ENCODE assay signal across 20 cellular contexts in the genomic region with DNA sequence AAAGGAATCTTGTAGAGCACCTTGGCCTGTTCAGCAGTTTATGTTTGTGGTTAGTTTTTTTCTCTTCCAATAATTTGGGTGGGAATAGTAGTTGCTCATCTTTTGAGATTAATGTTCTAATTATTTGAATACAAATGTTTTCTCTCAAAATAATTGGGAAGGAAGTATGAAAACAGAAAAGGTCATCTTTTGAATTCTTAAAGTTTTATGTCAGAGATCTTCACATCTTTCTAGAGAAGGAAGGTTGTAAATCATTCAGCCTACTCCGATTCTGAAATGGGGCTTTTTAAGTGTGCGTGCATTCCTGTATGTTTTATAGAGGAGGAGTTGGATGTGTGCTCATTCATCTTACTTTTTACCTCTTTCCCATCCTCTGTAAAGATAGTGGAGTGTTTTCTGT. TPM values are rescaled to one million over a fixed set of nuclear protein-coding genes. Genes with fewer than 3 reads are reported as not detected.
DNase-seq lines count a peak whose midpoint lies in the region; ATAC-seq, FAIRE-seq and TF ChIP-seq lines count a peak whose summit lies in the region.
"Had no signal": no experiment of that assay in that cellular context is flagged by ENCODE, and none has a peak within 500 bp of the region (broad histone marks: within the 10 kb centered on the region; RNA-seq: fewer than 3 reads in every experiment).

No MANE protein-coding gene starts in this region.

- no peak for TF ChIP-seq EP300 in K562 (IDR thresholded peaks at IDR 0.05; ENCODE audit: low read length)

- TF ChIP-seq POLR2A in K562 (conservative IDR thresholded peaks at IDR 0.05), result no peak

- TF ChIP-seq CTCF in K562 (IDR thresholded peaks at IDR 0.05 in 2 of 3, conservative IDR thresholded peaks at IDR 0.05 in 1 of 3; ENCODE audit: insufficient read depth in 2 of 3, low read depth in 1 of 3, low read length in 3 of 3), result no peak

- in situ Hi-C loops in K562 (cut with MboI), result no loop called here
- in situ Hi-C loops in HAP-1 (cut with MboI; ENCODE audit: low sequenced_read_pairs), result no loop called here

- H3K4me1 ChIP-seq in K562 (replicated peaks in 1 of 2; ENCODE audit: control insufficient read depth in 2 of 2, insufficient read depth in 2 of 2, low read length in 2 of 2), result peaks cover 7 to 8% of the 10 kb centered on the region in 2 experiments; a peak in 3 of 5 replicates
- no peaks in the 10 kb centered on the region for H3K4me1 ChIP-seq in HAP-1

- POLR2A ChIA-PET in HEK293T (lab: Yijun Ruan, JAX) (no interaction called here), K562 (lab: Yijun Ruan, JAX) (interaction anchor here (1.3 kb wide), 1 partner anchor 8 kb away, joined by 6 read pairs; no protein-coding TSS in a partner anchor)

- no peaks in the 10 kb centered on the region; the same call in 1 of the 2 replicates for H3K9me3 ChIP-seq in K562 (replicated peaks; ENCODE audit: control insufficient read depth, insufficient read depth, low read depth, low read length)
- H3K9me3 ChIP-seq in HAP-1, result no peaks in the 10 kb centered on the region
- H3K9me3 ChIP-seq: MG63, SJCRH30 had no signal

- H2AFZ ChIP-seq in K562 (ENCODE audit: low read depth, low read length), result no peak overlapping the region

- no peak overlapping the region for H3K27ac ChIP-seq in K562 (ENCODE audit: extremely low read depth, low read depth, low read length)
- H3K27ac ChIP-seq: 22Rv1, C4-2B, SJCRH30 had no signal

- H3K36me3 ChIP-seq in K562 (ENCODE audit: control insufficient read depth, insufficient read depth, low read length) (no peaks in the 10 kb centered on the region), HAP-1 (replicated peaks) (peaks cover 4% of the 10 kb centered on the region)
- H3K36me3 ChIP-seq: MG63, SJCRH30 had no signal

- no TSS peak for BruUV-seq in K562 (replicated peaks; lab: Mats Ljungman, UMichigan)

- peaks cover 30% of the 10 kb centered on the region for H3K4me1 Mint-ChIP-seq in activated CD4-positive, alpha-beta T cell treated with anti-CD3 and anti-CD28 coated beads, Interleukin-2, amount 10 ng/mL, durations not matched to agents 24 days and 14 days
- peaks cover 8% of the 10 kb centered on the region for H3K4me1 Mint-ChIP-seq in stimulated activated memory B cell treated with anti-CD40 and anti-IgM and Interleukin-4, amounts not matched to agents 10 μg/mL and 1 μg/mL and 100 μg/mL, for 72 hours
- H3K4me1 Mint-ChIP-seq: H9 had no signal

- peaks cover 8% of the 10 kb centered on the region for H3K9me3 Mint-ChIP-seq in activated CD4-positive, alpha-beta T cell treated with anti-CD3 and anti-CD28 coated beads, Interleukin-2, amount 10 ng/mL, durations not matched to agents 24 days and 14 days
- peaks cover 7% of the 10 kb centered on the region for H3K9me3 Mint-ChIP-seq in stimulated activated memory B cell treated with anti-CD40 and anti-IgM and Interleukin-4, amounts not matched to agents 10 μg/mL and 1 μg/mL and 100 μg/mL, for 72 hours
- H3K9me3 Mint-ChIP-seq: H9 had no signal

- H3K4me3 ChIP-seq in K562 (no peak overlapping the region), HAP-1 (no peak overlapping the region)
- H3K4me3 ChIP-seq: MG63, SJCRH30 had no signal

- no peaks in the 10 kb centered on the region for H3K36me3 Mint-ChIP-seq in activated CD4-positive, alpha-beta T cell treated with anti-CD3 and anti-CD28 coated beads, Interleukin-2, amount 10 ng/mL, durations not matched to agents 24 days and 14 days (ENCODE audit: low read depth)
- H3K36me3 Mint-ChIP-seq in stimulated activated memory B cell treated with anti-CD40 and anti-IgM and Interleukin-4, amounts not matched to agents 10 μg/mL and 1 μg/mL and 100 μg/mL, for 72 hours, result no peaks in the 10 kb centered on the region

- peaks cover 24% of the 10 kb centered on the region for H3K27me3 Mint-ChIP-seq in activated CD4-positive, alpha-beta T cell treated with anti-CD3 and anti-CD28 coated beads, Interleukin-2, amount 10 ng/mL, durations not matched to agents 24 days and 14 days
- H3K27me3 Mint-ChIP-seq in stimulated activated memory B cell treated with anti-CD40 and anti-IgM and Interleukin-4, amounts not matched to agents 10 μg/mL and 1 μg/mL and 100 μg/mL, for 72 hours, result peaks cover 31% of the 10 kb centered on the region

- peak overlapping the region; percentile 20 for H3K4me3 Mint-ChIP-seq in activated CD4-positive, alpha-beta T cell treated with anti-CD3 and anti-CD28 coated beads, Interleukin-2, amount 10 ng/mL, durations not matched to agents 24 days and 14 days
- H3K4me3 Mint-ChIP-seq in stimulated activated memory B cell treated with anti-CD40 and anti-IgM and Interleukin-4, amounts not matched to agents 10 μg/mL and 1 μg/mL and 100 μg/mL, for 72 hours, result no peak overlapping the region
- H3K4me3 Mint-ChIP-seq: H9 had no signal

- no peak for TF ChIP-seq RAD21 in K562 (CRISPR knock-in tag; conservative IDR thresholded peaks at IDR 0.05 in 1 of 2, IDR thresholded peaks at IDR 0.05 in 1 of 2)

- no peaks in the 10 kb centered on the region for H3K79me2 ChIP-seq in K562 (ENCODE audit: control insufficient read depth, insufficient read depth, low read length)

- no peak overlapping the region for H3K9ac ChIP-seq in K562 (ENCODE audit: insufficient read depth in 1 of 2, low read depth in 2 of 2, low read length in 2 of 2)

- WGBS in K562 (ENCODE audit: insufficient coverage, low coverage, missing lambda C conversion rate), result 81% methylated on average over 2 of the region's 2 CpGs

- CTCF ChIA-PET in HEK293T (lab: Yijun Ruan, JAX) (no interaction called here), K562 (lab: Yijun Ruan, JAX; ENCODE audit: low intra/inter-chr PET ratio) (no interaction called here)

- H4K20me1 ChIP-seq in K562 (replicated peaks; ENCODE audit: control insufficient read depth, insufficient read depth, low read length), result no peaks in the 10 kb centered on the region

- H3K27ac Mint-ChIP-seq in activated CD4-positive, alpha-beta T cell treated with anti-CD3 and anti-CD28 coated beads, Interleukin-2, amount 10 ng/mL, durations not matched to agents 24 days and 14 days, result peak overlapping the region; percentile 21
- no peak overlapping the region for H3K27ac Mint-ChIP-seq in stimulated activated memory B cell treated with anti-CD40 and anti-IgM and Interleukin-4, amounts not matched to agents 10 μg/mL and 1 μg/mL and 100 μg/mL, for 72 hours

- no peak for DNase-seq in activated CD4-positive, alpha-beta T cell treated with anti-CD3 and anti-CD28 coated beads, Interleukin-2, amount 10 ng/mL, durations not matched to agents 24 days and 14 days
- no peak for DNase-seq in activated CD4-positive, alpha-beta T cell treated with anti-CD3 and anti-CD28 coated beads for 1 hour
- DNase-seq in HEK293T (ENCODE audit: extremely low spot score), result no peak
- DNase-seq in K562 (ENCODE audit: extremely low read depth in 1 of 4, low spot score in 3 of 4), result no peak
- DNase-seq in midbrain (lab: John Stamatoyannopoulos, UW), result no peak
- no peak for DNase-seq in HAP-1 (ENCODE audit: low spot score in 2 of 2)
- DNase-seq: H9, MG63, NCI-H1092, NCI-H146, NCI-H2081, NCI-H510A, NCI-H774, PC-3, SJCRH30, SW 1271 had no signal

- ATAC-seq in K562 (no peak), GM19035 (IDR thresholded peaks at IDR 0.05; ENCODE audit: unreplicated experiment) (no peak)
- ATAC-seq in stimulated activated memory B cell treated with anti-CD40 and anti-IgM and Interleukin-4, amounts not matched to agents 10 μg/mL and 1 μg/mL and 100 μg/mL, for 72 hours, result no peak
- ATAC-seq: PC-3 had no signal

- H3K4me2 ChIP-seq in K562 (ENCODE audit: insufficient read depth, low read length), result no peak overlapping the region

- FAIRE-seq in K562 (lab: Jason Lieb, UNC), result peak; percentile 32

- intact Hi-C loops in activated CD4-positive, alpha-beta T cell treated with anti-CD3 and anti-CD28 coated beads, Interleukin-2, amount 10 ng/mL, durations not matched to agents 24 days and 14 days (cut with micrococcal nuclease), result no loop called here
- intact Hi-C loops in K562 (cut with micrococcal nuclease), result no loop called here

- H3K9me1 ChIP-seq in K562 (ENCODE audit: control insufficient read depth, insufficient read depth, low read length), result no peaks in the 10 kb centered on the region

- H3K27me3 ChIP-seq in K562 (ENCODE audit: control insufficient read depth in 2 of 2, insufficient read depth in 2 of 2, low read length in 2 of 2) (no peaks in the 10 kb centered on the region), HAP-1 (ENCODE audit: low read depth) (no peaks in the 10 kb centered on the region)
- H3K27me3 ChIP-seq: MG63 had no signal

TF ChIP-seq in HEK293T, 16 proteins besides CTCF, POLR2A, EP300 and RAD21 (continues in another document):
- no peak for TF ChIP-seq SUZ12 (IDR thresholded peaks at IDR 0.05)

TF ChIP-seq in K562, 482 proteins besides CTCF, POLR2A, EP300 and RAD21 (continues in another document):
- TF ChIP-seq ZKSCAN8 (CRISPR knock-in tag; IDR thresholded peaks at IDR 0.05), result no peak
- no peak for TF ChIP-seq RUNX1 (IDR thresholded peaks at IDR 0.05; ENCODE audit: low read depth)
- TF ChIP-seq SAFB (IDR thresholded peaks at IDR 0.05; ENCODE audit: borderline replicate concordance, low read depth, low read length), result no peak
- TF ChIP-seq GABPA (tag; conservative IDR thresholded peaks at IDR 0.05; ENCODE audit: low read depth), result no peak
- no peak for TF ChIP-seq RFX5 (IDR thresholded peaks at IDR 0.05; ENCODE audit: low read depth, low read length)

RNA-seq across cellular contexts. Expression of a gene that starts 29.0 kb away (rescaled TPM):
- total RNA-seq in activated CD4-positive, alpha-beta T cell treated with anti-CD3 and anti-CD28 coated beads, Interleukin-2, amount 10 ng/mL, durations not matched to agents 24 days and 14 days, result 1.2 and 2.1 TPM in 2 replicates
- 15.0 and 18.7 TPM in 2 replicates for total RNA-seq in K562 (2011; cell fraction: chromatin; rRNA removed; ENCODE audit: low replicate concordance)
- 7.2 and 9.7 TPM in 2 replicates for total RNA-seq in K562 (2011; cell fraction: nucleolus; rRNA removed)
- 10.6 and 15.3 TPM in 2 replicates for total RNA-seq in K562 (2011; cell fraction: nucleoplasm; rRNA removed)
- total RNA-seq in K562 (2014; rRNA removed), result 4.2 and 4.5 TPM in 2 replicates
- total RNA-seq in K562 (2014; rRNA removed; fragmentation: Illumina TruSeq; extraction: Trizol), result 5.1 and 5.4 TPM in 2 replicates
- total RNA-seq in K562 (2015; rRNA removed; fragmentation: Illumina TruSeq; extraction: Trizol), result 3.2 and 3.4 TPM in 2 replicates
- 4.6 and 5.5 TPM in 2 replicates for total RNA-seq in K562 (2021)
- polyA plus RNA-seq in K562 (2011; rRNA removed), result 6.1 and 6.5 TPM in 2 replicates
- polyA plus RNA-seq in K562 (2011; cell fraction: cytosol; rRNA removed), result 1.2 and 3.5 TPM in 2 replicates
- 18.4 and 19.2 TPM in 2 replicates for polyA plus RNA-seq in K562 (2011; cell fraction: nucleus; rRNA removed)
- polyA plus RNA-seq in K562 (2012), result 2.1 and 7.1 TPM in 2 replicates
- polyA plus RNA-seq in K562 (2014; fragmentation: Illumina TruSeq; extraction: Trizol), result 4.4 and 5.0 TPM in 2 replicates
- polyA plus RNA-seq in K562 (2014; fragmentation: Nextera tagmentation; extraction: Ambion mirVana), result 1 to 10 TPM; 1.7 to 1.9 TPM
- 4.7 and 5.8 TPM in 2 replicates for polyA plus RNA-seq in K562 (2014; rRNA removed)
- 9.8 and 10.6 TPM in 2 replicates for polyA minus RNA-seq in K562 (2011; rRNA and poly(A)+ RNA removed)
- 2.2 and 2.6 TPM in 2 replicates for polyA minus RNA-seq in K562 (2011; cell fraction: cytosol; rRNA and poly(A)+ RNA removed)
- polyA minus RNA-seq in K562 (2011; cell fraction: nucleus; rRNA and poly(A)+ RNA removed), result 9.3 and 13.6 TPM in 2 replicates
